ENCODE assay signal across 1 cellular context in the genomic region with DNA sequence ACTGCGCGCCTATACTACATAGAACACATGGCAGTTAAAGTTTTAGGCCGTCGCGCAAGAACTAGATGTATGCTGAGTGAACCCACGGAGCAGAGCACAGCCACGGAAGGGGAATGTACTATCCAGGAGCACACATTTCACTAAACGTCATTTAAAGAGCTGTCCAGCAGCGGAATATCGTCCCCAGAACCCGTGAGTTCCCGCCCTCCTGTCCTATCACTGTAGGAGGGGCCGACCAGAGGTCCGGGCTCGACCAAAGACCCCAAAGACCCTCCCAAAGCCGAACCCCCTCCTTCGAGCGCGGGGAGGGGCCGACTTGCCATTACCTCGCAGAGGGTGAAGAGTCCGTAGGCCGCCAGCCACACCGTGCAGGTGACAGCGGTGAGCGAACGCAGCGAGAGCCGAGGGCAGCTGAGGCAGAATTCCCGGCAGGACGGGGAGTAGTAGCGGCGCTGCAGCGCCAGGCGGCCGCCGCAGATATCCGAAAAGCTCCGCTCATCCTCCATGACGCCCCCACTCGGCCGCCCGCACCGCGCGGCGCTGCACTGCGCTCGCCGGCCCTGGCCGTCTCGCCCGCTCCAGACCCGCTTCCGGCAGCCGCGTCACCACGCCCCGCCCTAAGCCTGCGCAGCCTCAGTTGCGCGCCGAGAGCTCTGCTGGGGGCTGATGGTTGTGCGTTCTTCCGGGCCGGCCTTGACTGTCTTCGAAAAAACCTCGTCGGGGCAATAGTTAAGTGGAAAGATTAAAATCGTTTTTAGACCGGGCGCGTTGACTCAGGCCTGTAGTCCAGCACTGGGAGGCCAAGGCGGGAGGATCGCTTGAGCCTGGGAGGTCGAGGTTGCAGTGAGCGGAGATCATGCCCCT.
A peak's percentile ranks its signal among the peaks of the same experiment; 100 is the strongest.
TF ChIP-seq lines count a peak whose summit lies in the region.

A gene with protein sequence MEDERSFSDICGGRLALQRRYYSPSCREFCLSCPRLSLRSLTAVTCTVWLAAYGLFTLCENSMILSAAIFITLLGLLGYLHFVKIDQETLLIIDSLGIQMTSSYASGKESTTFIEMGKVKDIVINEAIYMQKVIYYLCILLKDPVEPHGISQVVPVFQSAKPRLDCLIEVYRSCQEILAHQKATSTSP (minus strand): TSS at position 571 of the 864 bp plus-strand sequence. CDS start 65 bp downstream, at position 506.

TF ChIP-seq in GM12878, 131 proteins besides CTCF, POLR2A, EP300 and RAD21 (continued from another document and continues in another):
- TF ChIP-seq, protein P1, sequence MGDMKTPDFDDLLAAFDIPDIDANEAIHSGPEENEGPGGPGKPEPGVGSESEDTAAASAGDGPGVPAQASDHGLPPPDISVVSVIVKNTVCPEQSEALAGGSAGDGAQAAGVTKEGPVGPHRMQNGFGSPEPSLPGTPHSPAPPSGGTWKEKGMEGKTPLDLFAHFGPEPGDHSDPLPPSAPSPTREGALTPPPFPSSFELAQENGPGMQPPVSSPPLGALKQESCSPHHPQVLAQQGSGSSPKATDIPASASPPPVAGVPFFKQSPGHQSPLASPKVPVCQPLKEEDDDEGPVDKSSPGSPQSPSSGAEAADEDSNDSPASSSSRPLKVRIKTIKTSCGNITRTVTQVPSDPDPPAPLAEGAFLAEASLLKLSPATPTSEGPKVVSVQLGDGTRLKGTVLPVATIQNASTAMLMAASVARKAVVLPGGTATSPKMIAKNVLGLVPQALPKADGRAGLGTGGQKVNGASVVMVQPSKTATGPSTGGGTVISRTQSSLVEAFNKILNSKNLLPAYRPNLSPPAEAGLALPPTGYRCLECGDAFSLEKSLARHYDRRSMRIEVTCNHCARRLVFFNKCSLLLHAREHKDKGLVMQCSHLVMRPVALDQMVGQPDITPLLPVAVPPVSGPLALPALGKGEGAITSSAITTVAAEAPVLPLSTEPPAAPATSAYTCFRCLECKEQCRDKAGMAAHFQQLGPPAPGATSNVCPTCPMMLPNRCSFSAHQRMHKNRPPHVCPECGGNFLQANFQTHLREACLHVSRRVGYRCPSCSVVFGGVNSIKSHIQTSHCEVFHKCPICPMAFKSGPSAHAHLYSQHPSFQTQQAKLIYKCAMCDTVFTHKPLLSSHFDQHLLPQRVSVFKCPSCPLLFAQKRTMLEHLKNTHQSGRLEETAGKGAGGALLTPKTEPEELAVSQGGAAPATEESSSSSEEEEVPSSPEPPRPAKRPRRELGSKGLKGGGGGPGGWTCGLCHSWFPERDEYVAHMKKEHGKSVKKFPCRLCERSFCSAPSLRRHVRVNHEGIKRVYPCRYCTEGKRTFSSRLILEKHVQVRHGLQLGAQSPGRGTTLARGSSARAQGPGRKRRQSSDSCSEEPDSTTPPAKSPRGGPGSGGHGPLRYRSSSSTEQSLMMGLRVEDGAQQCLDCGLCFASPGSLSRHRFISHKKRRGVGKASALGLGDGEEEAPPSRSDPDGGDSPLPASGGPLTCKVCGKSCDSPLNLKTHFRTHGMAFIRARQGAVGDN (IDR thresholded peaks at IDR 0.05) = peak; percentile 89
- TF ChIP-seq ASH2L (IDR thresholded peaks at IDR 0.05; ENCODE audit: borderline replicate concordance, low read depth) (no peak), TCF7 (IDR thresholded peaks at IDR 0.05; ENCODE audit: borderline replicate concordance) (no peak), PML (IDR thresholded peaks at IDR 0.05; ENCODE audit: low read length) (0 out of 2 replicates have a peak, but pooled peaks have one; percentile 28), CREB1 (IDR thresholded peaks at IDR 0.05; ENCODE audit: low read depth) (peak; percentile 88), STAT1 (conservative IDR thresholded peaks at IDR 0.05) (no peak), ZNF217 (IDR thresholded peaks at IDR 0.05) (no peak), IKZF2 (IDR thresholded peaks at IDR 0.05) (peak in 1 of 2 experiments; percentile 32; a peak in 1 of 4 replicates), GATAD2B (conservative IDR thresholded peaks at IDR 0.05; ENCODE audit: low read depth) (peak; percentile 93), JUNB (IDR thresholded peaks at IDR 0.05) (no peak), GABPA (IDR thresholded peaks at IDR 0.05; ENCODE audit: low read depth) (no peak), CREM (IDR thresholded peaks at IDR 0.05; ENCODE audit: low read depth) (peak; percentile 42), MXI1 (IDR thresholded peaks at IDR 0.05; ENCODE audit: low read depth, low read length) (no peak; the same call in 1 of the 2 replicates), MYC (IDR thresholded peaks at IDR 0.05; ENCODE audit: insufficient read depth, insufficient read length, insufficient replicate concordance, low read length, severe bottlenecking) (no peak), TCF3 (IDR thresholded peaks at IDR 0.05; ENCODE audit: borderline replicate concordance, insufficient read depth, low read depth, low read length) (0 out of 2 replicates have a peak, but pooled peaks have one; percentile 42), TCF12 (IDR thresholded peaks at IDR 0.05; ENCODE audit: low read depth, low read length) (no peak), ZNF622 (IDR thresholded peaks at IDR 0.05) (no peak), ZNF207 (IDR thresholded peaks at IDR 0.05; ENCODE audit: borderline replicate concordance) (peak; percentile 34; the same call in 1 of the 2 replicates), BHLHE40 (IDR thresholded peaks at IDR 0.05; ENCODE audit: borderline replicate concordance in 1 of 2, low read depth in 2 of 2, low read length in 1 of 2) (peak in 1 of 2 experiments; percentile 66; a peak in 1 of 4 replicates), EGR1 (IDR thresholded peaks at IDR 0.05; ENCODE audit: borderline replicate concordance in 1 of 2, low read depth in 2 of 2, low read length in 2 of 2) (peak in 1 of 2 experiments; percentile 69; a peak in 2 of 3 replicates), PAX5 (IDR thresholded peaks at IDR 0.05; ENCODE audit: borderline replicate concordance, low read depth, low read length) (peak; percentile 34; the same call in 1 of the 2 replicates), DPF2 (IDR thresholded peaks at IDR 0.05) (peak; percentile 60; the same call in 1 of the 2 replicates), SMARCA5 (IDR thresholded peaks at IDR 0.05) (peak; percentile 67), BMI1 (IDR thresholded peaks at IDR 0.05; ENCODE audit: borderline replicate concordance) (no peak), NFXL1 (IDR thresholded peaks at IDR 0.05; ENCODE audit: borderline replicate concordance) (no peak), ZNF384 (IDR thresholded peaks at IDR 0.05; ENCODE audit: borderline replicate concordance, low read depth, low read length) (no peak), STAT3 (IDR thresholded peaks at IDR 0.05; ENCODE audit: low read depth, low read length) (no peak)
- TF ChIP-seq, protein P2, sequence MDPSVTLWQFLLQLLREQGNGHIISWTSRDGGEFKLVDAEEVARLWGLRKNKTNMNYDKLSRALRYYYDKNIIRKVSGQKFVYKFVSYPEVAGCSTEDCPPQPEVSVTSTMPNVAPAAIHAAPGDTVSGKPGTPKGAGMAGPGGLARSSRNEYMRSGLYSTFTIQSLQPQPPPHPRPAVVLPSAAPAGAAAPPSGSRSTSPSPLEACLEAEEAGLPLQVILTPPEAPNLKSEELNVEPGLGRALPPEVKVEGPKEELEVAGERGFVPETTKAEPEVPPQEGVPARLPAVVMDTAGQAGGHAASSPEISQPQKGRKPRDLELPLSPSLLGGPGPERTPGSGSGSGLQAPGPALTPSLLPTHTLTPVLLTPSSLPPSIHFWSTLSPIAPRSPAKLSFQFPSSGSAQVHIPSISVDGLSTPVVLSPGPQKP (IDR thresholded peaks at IDR 0.05; ENCODE audit: low read depth, low read length) = no peak
- TF ChIP-seq, protein P3, sequence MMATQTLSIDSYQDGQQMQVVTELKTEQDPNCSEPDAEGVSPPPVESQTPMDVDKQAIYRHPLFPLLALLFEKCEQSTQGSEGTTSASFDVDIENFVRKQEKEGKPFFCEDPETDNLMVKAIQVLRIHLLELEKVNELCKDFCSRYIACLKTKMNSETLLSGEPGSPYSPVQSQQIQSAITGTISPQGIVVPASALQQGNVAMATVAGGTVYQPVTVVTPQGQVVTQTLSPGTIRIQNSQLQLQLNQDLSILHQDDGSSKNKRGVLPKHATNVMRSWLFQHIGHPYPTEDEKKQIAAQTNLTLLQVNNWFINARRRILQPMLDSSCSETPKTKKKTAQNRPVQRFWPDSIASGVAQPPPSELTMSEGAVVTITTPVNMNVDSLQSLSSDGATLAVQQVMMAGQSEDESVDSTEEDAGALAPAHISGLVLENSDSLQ (IDR thresholded peaks at IDR 0.05) = peak; percentile 47
- TF ChIP-seq, protein P4, sequence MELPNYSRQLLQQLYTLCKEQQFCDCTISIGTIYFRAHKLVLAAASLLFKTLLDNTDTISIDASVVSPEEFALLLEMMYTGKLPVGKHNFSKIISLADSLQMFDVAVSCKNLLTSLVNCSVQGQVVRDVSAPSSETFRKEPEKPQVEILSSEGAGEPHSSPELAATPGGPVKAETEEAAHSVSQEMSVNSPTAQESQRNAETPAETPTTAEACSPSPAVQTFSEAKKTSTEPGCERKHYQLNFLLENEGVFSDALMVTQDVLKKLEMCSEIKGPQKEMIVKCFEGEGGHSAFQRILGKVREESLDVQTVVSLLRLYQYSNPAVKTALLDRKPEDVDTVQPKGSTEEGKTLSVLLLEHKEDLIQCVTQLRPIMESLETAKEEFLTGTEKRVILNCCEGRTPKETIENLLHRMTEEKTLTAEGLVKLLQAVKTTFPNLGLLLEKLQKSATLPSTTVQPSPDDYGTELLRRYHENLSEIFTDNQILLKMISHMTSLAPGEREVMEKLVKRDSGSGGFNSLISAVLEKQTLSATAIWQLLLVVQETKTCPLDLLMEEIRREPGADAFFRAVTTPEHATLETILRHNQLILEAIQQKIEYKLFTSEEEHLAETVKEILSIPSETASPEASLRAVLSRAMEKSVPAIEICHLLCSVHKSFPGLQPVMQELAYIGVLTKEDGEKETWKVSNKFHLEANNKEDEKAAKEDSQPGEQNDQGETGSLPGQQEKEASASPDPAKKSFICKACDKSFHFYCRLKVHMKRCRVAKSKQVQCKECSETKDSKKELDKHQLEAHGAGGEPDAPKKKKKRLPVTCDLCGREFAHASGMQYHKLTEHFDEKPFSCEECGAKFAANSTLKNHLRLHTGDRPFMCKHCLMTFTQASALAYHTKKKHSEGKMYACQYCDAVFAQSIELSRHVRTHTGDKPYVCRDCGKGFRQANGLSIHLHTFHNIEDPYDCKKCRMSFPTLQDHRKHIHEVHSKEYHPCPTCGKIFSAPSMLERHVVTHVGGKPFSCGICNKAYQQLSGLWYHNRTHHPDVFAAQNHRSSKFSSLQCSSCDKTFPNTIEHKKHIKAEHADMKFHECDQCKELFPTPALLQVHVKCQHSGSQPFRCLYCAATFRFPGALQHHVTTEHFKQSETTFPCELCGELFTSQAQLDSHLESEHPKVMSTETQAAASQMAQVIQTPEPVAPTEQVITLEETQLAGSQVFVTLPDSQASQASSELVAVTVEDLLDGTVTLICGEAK (IDR thresholded peaks at IDR 0.05; ENCODE audit: borderline replicate concordance) = peak; percentile 55; the same call in 1 of the 2 replicates
- TF ChIP-seq, protein P5, sequence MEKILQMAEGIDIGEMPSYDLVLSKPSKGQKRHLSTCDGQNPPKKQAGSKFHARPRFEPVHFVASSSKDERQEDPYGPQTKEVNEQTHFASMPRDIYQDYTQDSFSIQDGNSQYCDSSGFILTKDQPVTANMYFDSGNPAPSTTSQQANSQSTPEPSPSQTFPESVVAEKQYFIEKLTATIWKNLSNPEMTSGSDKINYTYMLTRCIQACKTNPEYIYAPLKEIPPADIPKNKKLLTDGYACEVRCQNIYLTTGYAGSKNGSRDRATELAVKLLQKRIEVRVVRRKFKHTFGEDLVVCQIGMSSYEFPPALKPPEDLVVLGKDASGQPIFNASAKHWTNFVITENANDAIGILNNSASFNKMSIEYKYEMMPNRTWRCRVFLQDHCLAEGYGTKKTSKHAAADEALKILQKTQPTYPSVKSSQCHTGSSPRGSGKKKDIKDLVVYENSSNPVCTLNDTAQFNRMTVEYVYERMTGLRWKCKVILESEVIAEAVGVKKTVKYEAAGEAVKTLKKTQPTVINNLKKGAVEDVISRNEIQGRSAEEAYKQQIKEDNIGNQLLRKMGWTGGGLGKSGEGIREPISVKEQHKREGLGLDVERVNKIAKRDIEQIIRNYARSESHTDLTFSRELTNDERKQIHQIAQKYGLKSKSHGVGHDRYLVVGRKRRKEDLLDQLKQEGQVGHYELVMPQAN (conservative IDR thresholded peaks at IDR 0.05) = peak; percentile 82
- TF ChIP-seq, protein P6, sequence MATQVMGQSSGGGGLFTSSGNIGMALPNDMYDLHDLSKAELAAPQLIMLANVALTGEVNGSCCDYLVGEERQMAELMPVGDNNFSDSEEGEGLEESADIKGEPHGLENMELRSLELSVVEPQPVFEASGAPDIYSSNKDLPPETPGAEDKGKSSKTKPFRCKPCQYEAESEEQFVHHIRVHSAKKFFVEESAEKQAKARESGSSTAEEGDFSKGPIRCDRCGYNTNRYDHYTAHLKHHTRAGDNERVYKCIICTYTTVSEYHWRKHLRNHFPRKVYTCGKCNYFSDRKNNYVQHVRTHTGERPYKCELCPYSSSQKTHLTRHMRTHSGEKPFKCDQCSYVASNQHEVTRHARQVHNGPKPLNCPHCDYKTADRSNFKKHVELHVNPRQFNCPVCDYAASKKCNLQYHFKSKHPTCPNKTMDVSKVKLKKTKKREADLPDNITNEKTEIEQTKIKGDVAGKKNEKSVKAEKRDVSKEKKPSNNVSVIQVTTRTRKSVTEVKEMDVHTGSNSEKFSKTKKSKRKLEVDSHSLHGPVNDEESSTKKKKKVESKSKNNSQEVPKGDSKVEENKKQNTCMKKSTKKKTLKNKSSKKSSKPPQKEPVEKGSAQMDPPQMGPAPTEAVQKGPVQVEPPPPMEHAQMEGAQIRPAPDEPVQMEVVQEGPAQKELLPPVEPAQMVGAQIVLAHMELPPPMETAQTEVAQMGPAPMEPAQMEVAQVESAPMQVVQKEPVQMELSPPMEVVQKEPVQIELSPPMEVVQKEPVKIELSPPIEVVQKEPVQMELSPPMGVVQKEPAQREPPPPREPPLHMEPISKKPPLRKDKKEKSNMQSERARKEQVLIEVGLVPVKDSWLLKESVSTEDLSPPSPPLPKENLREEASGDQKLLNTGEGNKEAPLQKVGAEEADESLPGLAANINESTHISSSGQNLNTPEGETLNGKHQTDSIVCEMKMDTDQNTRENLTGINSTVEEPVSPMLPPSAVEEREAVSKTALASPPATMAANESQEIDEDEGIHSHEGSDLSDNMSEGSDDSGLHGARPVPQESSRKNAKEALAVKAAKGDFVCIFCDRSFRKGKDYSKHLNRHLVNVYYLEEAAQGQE (IDR thresholded peaks at IDR 0.05; ENCODE audit: low read depth, low read length) = peak; percentile 72
- TF ChIP-seq, protein P7, sequence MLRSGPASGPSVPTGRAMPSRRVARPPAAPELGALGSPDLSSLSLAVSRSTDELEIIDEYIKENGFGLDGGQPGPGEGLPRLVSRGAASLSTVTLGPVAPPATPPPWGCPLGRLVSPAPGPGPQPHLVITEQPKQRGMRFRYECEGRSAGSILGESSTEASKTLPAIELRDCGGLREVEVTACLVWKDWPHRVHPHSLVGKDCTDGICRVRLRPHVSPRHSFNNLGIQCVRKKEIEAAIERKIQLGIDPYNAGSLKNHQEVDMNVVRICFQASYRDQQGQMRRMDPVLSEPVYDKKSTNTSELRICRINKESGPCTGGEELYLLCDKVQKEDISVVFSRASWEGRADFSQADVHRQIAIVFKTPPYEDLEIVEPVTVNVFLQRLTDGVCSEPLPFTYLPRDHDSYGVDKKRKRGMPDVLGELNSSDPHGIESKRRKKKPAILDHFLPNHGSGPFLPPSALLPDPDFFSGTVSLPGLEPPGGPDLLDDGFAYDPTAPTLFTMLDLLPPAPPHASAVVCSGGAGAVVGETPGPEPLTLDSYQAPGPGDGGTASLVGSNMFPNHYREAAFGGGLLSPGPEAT (IDR thresholded peaks at IDR 0.05; ENCODE audit: low read depth) = peak; percentile 48
